Comparison of ENCODE assay signal across 27 cellular contexts in the genomic region with DNA sequence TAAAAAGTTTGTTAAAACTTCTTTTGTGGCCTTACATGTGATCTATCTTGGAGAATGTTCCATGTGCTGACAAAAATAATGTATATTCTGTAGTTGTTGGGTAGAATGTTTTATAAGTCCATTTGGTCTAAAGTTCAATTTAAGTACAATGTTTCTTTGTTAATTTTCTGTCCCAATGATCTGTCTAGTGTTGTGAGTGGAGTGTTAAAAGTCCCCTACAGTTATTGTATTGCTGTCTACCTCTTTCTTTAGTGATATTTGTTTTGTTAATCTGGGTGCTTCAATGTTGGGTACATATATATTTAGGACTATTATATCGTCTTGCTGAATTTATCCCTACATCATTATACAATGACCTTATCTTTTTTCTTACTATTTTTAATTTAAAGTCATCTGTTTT. TPM values are rescaled to one million over a fixed set of nuclear protein-coding genes. Genes with fewer than 3 reads are reported as not detected.
"Had no signal": no experiment of that assay in that cellular context is flagged by ENCODE, and none has a peak within 500 bp of the region (broad histone marks: within the 10 kb centered on the region; RNA-seq: fewer than 3 reads in every experiment).

No MANE protein-coding gene starts in this region.

- DNase-seq: activated CD4-positive, alpha-beta memory T cell treated with anti-CD3 and anti-CD28 coated beads, Interleukin-2, amount 10 ng/mL, durations not matched to agents 7 days and 5 days; activated CD4-positive, alpha-beta T cell treated with anti-CD3 and anti-CD28 coated beads for 4 hours; activated CD4-positive, alpha-beta T cell treated with anti-CD3 and anti-CD28 coated beads, Interleukin-2, amount 10 ng/mL, durations not matched to agents 7 days and 5 days; activated CD4-positive, alpha-beta T cell treated with anti-CD3 and anti-CD28 coated beads, Interleukin-2, amount 50 U/mL, for 4 hours; activated CD4-positive, CD25-positive, alpha-beta regulatory T cell; activated CD4-positive, CD25-positive, alpha-beta regulatory T cell treated with anti-CD3 and anti-CD28 coated beads, Interleukin-2, amount 50 U/mL, for 72 hours; activated CD8-positive, alpha-beta memory T cell treated with anti-CD3 and anti-CD28 coated beads, Interleukin-2, amount 50 U/mL, for 48 hours; activated gamma-delta T cell; activated naive CD4-positive, alpha-beta T cell; activated naive CD4-positive, alpha-beta T cell treated with anti-CD3 and anti-CD28 coated beads, Interleukin-2, amount 10 ng/mL, durations not matched to agents 7 days and 5 days; activated naive CD8-positive, alpha-beta T cell treated with anti-CD3 and anti-CD28 coated beads for 36 hours; activated T-cell treated with anti-CD3 and anti-CD28 coated beads for 4 hours; activated T-cell treated with anti-CD3 and anti-CD28 coated beads, Interleukin-2, amount 50 U/mL, for 24 hours; activated T-cell treated with anti-CD3 and anti-CD28 coated beads, Interleukin-2, amount 50 U/mL, for 72 hours; central memory CD4-positive, alpha-beta T cell; cerebellar nuclear complex; colonic mucosa; effector CD8-positive, alpha-beta T cell; esophagus squamous epithelium; foreskin melanocyte; head of caudate nucleus; T-helper 2 cell had no signal

- H3K9me3 ChIP-seq: colonic mucosa had no signal

- H3K27ac Mint-ChIP-seq: activated CD4-positive, alpha-beta memory T cell treated with anti-CD3 and anti-CD28 coated beads, Interleukin-2, amount 10 ng/mL, durations not matched to agents 7 days and 5 days; activated CD4-positive, alpha-beta T cell treated with anti-CD3 and anti-CD28 coated beads, Interleukin-2, amount 10 ng/mL, durations not matched to agents 7 days and 5 days; activated naive CD4-positive, alpha-beta T cell treated with anti-CD3 and anti-CD28 coated beads, Interleukin-2, amount 10 ng/mL, durations not matched to agents 7 days and 5 days; activated T-cell treated with anti-CD3 and anti-CD28 coated beads, Interleukin-2, amount 50 U/mL, for 24 hours; brain had no signal

- H3K36me3 ChIP-seq: ascending aorta, breast epithelium, cardiac muscle cell, colonic mucosa had no signal

- H3K4me3 Mint-ChIP-seq: activated CD4-positive, alpha-beta memory T cell treated with anti-CD3 and anti-CD28 coated beads, Interleukin-2, amount 10 ng/mL, durations not matched to agents 7 days and 5 days; activated CD4-positive, alpha-beta T cell treated with anti-CD3 and anti-CD28 coated beads, Interleukin-2, amount 10 ng/mL, durations not matched to agents 7 days and 5 days; activated naive CD4-positive, alpha-beta T cell treated with anti-CD3 and anti-CD28 coated beads, Interleukin-2, amount 10 ng/mL, durations not matched to agents 7 days and 5 days; activated naive CD8-positive, alpha-beta T cell treated with anti-CD3 and anti-CD28 coated beads for 36 hours; activated T-cell treated with anti-CD3 and anti-CD28 coated beads, Interleukin-2, amount 50 U/mL, for 24 hours; brain had no signal

- H3K4me1 Mint-ChIP-seq: brain had no signal

- H3K27me3 Mint-ChIP-seq: activated CD4-positive, alpha-beta memory T cell treated with anti-CD3 and anti-CD28 coated beads, Interleukin-2, amount 10 ng/mL, durations not matched to agents 7 days and 5 days; activated CD4-positive, alpha-beta T cell treated with anti-CD3 and anti-CD28 coated beads, Interleukin-2, amount 10 ng/mL, durations not matched to agents 7 days and 5 days; activated naive CD4-positive, alpha-beta T cell treated with anti-CD3 and anti-CD28 coated beads, Interleukin-2, amount 10 ng/mL, durations not matched to agents 7 days and 5 days; activated naive CD8-positive, alpha-beta T cell treated with anti-CD3 and anti-CD28 coated beads for 36 hours; activated T-cell treated with anti-CD3 and anti-CD28 coated beads, Interleukin-2, amount 50 U/mL, for 24 hours; brain had no signal

- H3K27me3 ChIP-seq: ascending aorta, breast epithelium, cardiac muscle cell, colonic mucosa, esophagus squamous epithelium had no signal

- H3K27ac ChIP-seq: ascending aorta, breast epithelium, cardiac muscle cell, colonic mucosa, epithelial cell of prostate, esophagus squamous epithelium had no signal

- H3K4me1 ChIP-seq: breast epithelium, colonic mucosa had no signal

- H3K4me3 ChIP-seq: ascending aorta, breast epithelium, cardiac muscle cell, colonic mucosa, esophagus squamous epithelium had no signal

- ATAC-seq: activated T-cell treated with anti-CD3 and anti-CD28 coated beads, Interleukin-2, amount 50 U/mL, for 72 hours had no signal

RNA-seq across cellular contexts. Expression of a gene that starts 6.9 kb away (rescaled TPM):
- total RNA-seq: cardiac muscle cell had no signal
